8 cellular contexts compared by ENCODE assay signal in genomic region chr19:13796301-13797057, GRCh38. TPM values are rescaled to one million over a fixed set of nuclear protein-coding genes. Genes with fewer than 3 reads are reported as not detected.
DNase-seq lines count a peak whose midpoint lies in the region; ATAC-seq and TF ChIP-seq lines count a peak whose summit lies in the region.

No MANE protein-coding gene starts in this region.

- TF ChIP-seq CTCF in epithelial cell of esophagus (IDR thresholded peaks at IDR 0.05; ENCODE audit: insufficient read depth, low read depth, low read length, missing control alignments): no peak

- CTCF ChIA-PET in activated CD4-positive, alpha-beta T cell treated with anti-CD3 and anti-CD28 coated beads for 36 hours (lab: Charles Lee): interaction anchor here (0.8 to 3.7 kb wide), 4 partner anchors 9 to 66 kb away, joined by 3 to 19 read pairs (median 6); no protein-coding TSS in a partner anchor

- peak overlapping the region; percentile 88 for H3K27ac ChIP-seq in SJSA1
- peak overlapping the region; percentile 29 for H3K27ac ChIP-seq in muscle layer of colon (ENCODE audit: low read depth, low read length)

- ATAC-seq in activated CD4-positive, alpha-beta T cell treated with anti-CD3 and anti-CD28 coated beads for 36 hours: no peak
- ATAC-seq in HG03039 (IDR thresholded peaks at IDR 0.05; ENCODE audit: unreplicated experiment): no peak

- H3K36me3 ChIP-seq in SJSA1 (0 out of 2 replicates have a peak, but pooled peaks cover 3% of the 10 kb centered on the region), muscle layer of colon (ENCODE audit: insufficient read depth, low read length) (no peaks in the 10 kb centered on the region)

- no peaks in the 10 kb centered on the region for H3K9me3 Mint-ChIP-seq in activated CD4-positive, alpha-beta T cell treated with anti-CD3 and anti-CD28 coated beads for 36 hours (ENCODE audit: low read depth)

- H3K9me3 ChIP-seq in SJSA1 (replicated peaks) (no peaks in the 10 kb centered on the region), muscle layer of colon (ENCODE audit: low read length) (no peaks in the 10 kb centered on the region)

- no peaks in the 10 kb centered on the region for H3K36me3 Mint-ChIP-seq in activated CD4-positive, alpha-beta T cell treated with anti-CD3 and anti-CD28 coated beads for 36 hours (ENCODE audit: low read depth)

- peaks cover 40% of the 10 kb centered on the region for H3K4me1 ChIP-seq in SJSA1 (replicated peaks)
- H3K4me1 ChIP-seq in muscle layer of colon (ENCODE audit: insufficient read depth, low read length): peaks cover 29% of the 10 kb centered on the region

- no peaks in the 10 kb centered on the region for H3K27me3 Mint-ChIP-seq in activated CD4-positive, alpha-beta T cell treated with anti-CD3 and anti-CD28 coated beads for 36 hours

- H3K9ac ChIP-seq in muscle layer of colon (ENCODE audit: low read length): peak overlapping the region; percentile 32

- POLR2A ChIA-PET in activated CD4-positive, alpha-beta T cell treated with anti-CD3 and anti-CD28 coated beads for 36 hours (lab: Charles Lee): interaction anchor here (0.6 to 1.4 kb wide), 2 partner anchors 9 to 32 kb away, joined by 4 to 5 read pairs; partner anchors contain the start of gene MRI1

- H3K4me3 Mint-ChIP-seq in activated CD4-positive, alpha-beta T cell treated with anti-CD3 and anti-CD28 coated beads for 36 hours: peak overlapping the region; percentile 69

- H3K27me3 ChIP-seq in SJSA1 (replicated peaks) (no peaks in the 10 kb centered on the region), muscle layer of colon (ENCODE audit: control insufficient read depth in 1 of 2, insufficient read depth in 2 of 2, low read length in 2 of 2) (no peaks in the 10 kb centered on the region)

- intact Hi-C loops in activated CD4-positive, alpha-beta T cell treated with anti-CD3 and anti-CD28 coated beads for 36 hours (cut with DNase I, micrococcal nuclease): loop anchor here in 1 of 2 experiments (5.0 kb wide), 1 partner anchor 41 kb away; no protein-coding TSS in a partner anchor

- H3K4me1 Mint-ChIP-seq in activated CD4-positive, alpha-beta T cell treated with anti-CD3 and anti-CD28 coated beads for 36 hours: peaks cover 20% of the 10 kb centered on the region

- no peak for DNase-seq in activated CD4-positive, alpha-beta T cell treated with anti-CD3 and anti-CD28 coated beads for 36 hours
- DNase-seq in activated CD4-positive, alpha-beta T cell treated with anti-CD3 and anti-CD28 coated beads, Interleukin-2, amount 50 U/mL, for 48 hours: no peak
- peak; percentile 84 to 93 for DNase-seq in SJSA1 (ENCODE audit: low read depth in 1 of 2, low spot score in 2 of 2)
- DNase-seq in epithelial cell of esophagus (ENCODE audit: low read depth): peak; percentile 96
- no peak for DNase-seq in stimulated activated naive CD4-positive, alpha-beta T cell treated with Interleukin-2 at 50 U/mL for 16 hours (lab: John Stamatoyannopoulos, UW)
- no peak for DNase-seq in NCI-H2196 (lab: John Stamatoyannopoulos, UW; ENCODE audit: unreplicated experiment)

- H3K27ac Mint-ChIP-seq in activated CD4-positive, alpha-beta T cell treated with anti-CD3 and anti-CD28 coated beads for 36 hours: peak overlapping the region; percentile 47

- H3K4me3 ChIP-seq in SJSA1 (peak overlapping the region; percentile 86), epithelial cell of esophagus (ENCODE audit: low read length) (peak overlapping the region; percentile 73), muscle layer of colon (ENCODE audit: low read depth in 1 of 2, low read length in 2 of 2) (peak overlapping the region; percentile 18 to 51)

RNA-seq across cellular contexts. Expression of gene ZSWIM4, which starts 1.2 kb away (rescaled TPM):
- 1 to 10 TPM; 5.6 to 5.8 TPM for total RNA-seq in activated CD4-positive, alpha-beta T cell treated with anti-CD3 and anti-CD28 coated beads for 36 hours
- total RNA-seq in SJSA1 (2014; rRNA removed; shearing (Covaris generic)): 1.9 and 2.9 TPM in 2 replicates

RNA-seq across cellular contexts. Expression of gene C19orf53, which starts 22.2 kb away (rescaled TPM):
- 100 to 1,000 TPM; 115 to 142 TPM for total RNA-seq in activated CD4-positive, alpha-beta T cell treated with anti-CD3 and anti-CD28 coated beads for 36 hours
- 167 and 195 TPM in 2 replicates for total RNA-seq in SJSA1 (2014; rRNA removed; shearing (Covaris generic))

RNA-seq across cellular contexts. Expression of gene MRI1, which starts 32.2 kb away (rescaled TPM):
- 10 to 100 TPM; 35.9 to 39.9 TPM for total RNA-seq in activated CD4-positive, alpha-beta T cell treated with anti-CD3 and anti-CD28 coated beads for 36 hours
- 34.4 and 45.4 TPM in 2 replicates for total RNA-seq in SJSA1 (2014; rRNA removed; shearing (Covaris generic))

Comparison
In these comparisons a context has a peak if more than half of its experiments do, and no peak if none do; other contexts are left out.
1. DNase-seq: peak in SJSA1 (2 of 2) and epithelial cell of esophagus (single experiment); none in activated CD4-positive, alpha-beta T cell treated with anti-CD3 and anti-CD28 coated beads for 36 hours (single experiment), activated CD4-positive, alpha-beta T cell treated with anti-CD3 and anti-CD28 coated beads, Interleukin-2, amount 50 U/mL, for 48 hours (0 of 2), stimulated activated naive CD4-positive, alpha-beta T cell treated with Interleukin-2 at 50 U/mL for 16 hours (single experiment) and NCI-H2196 (single experiment).
2. H3K4me3 ChIP-seq: peak in every context shown above with its lines; median percentile 86 in SJSA1; 73 in epithelial cell of esophagus; 34 in muscle layer of colon.